24 cellular contexts compared by ENCODE assay signal in genomic region chr10:132163826-132164515, GRCh38. TPM values are rescaled to one million over a fixed set of nuclear protein-coding genes. Genes with fewer than 3 reads are reported as not detected.
A peak's percentile ranks its signal among the peaks of the same experiment; 100 is the strongest.
DNase-seq lines count a peak whose midpoint lies in the region; ATAC-seq and TF ChIP-seq lines count a peak whose summit lies in the region.
"Had no signal": no experiment of that assay in that cellular context is flagged by ENCODE, and none has a peak within 500 bp of the region (broad histone marks: within the 10 kb centered on the region; RNA-seq: fewer than 3 reads in every experiment).

No MANE protein-coding gene starts in this region.

- peaks cover 2% of the 10 kb centered on the region for H3K36me3 Mint-ChIP-seq in activated naive CD4-positive, alpha-beta T cell treated with anti-CD3 and anti-CD28 coated beads, Interleukin-2, amount 10 ng/mL, durations not matched to agents 7 days and 5 days
- H3K36me3 Mint-ChIP-seq in CD4-positive, alpha-beta memory T cell = no peaks in the 10 kb centered on the region
- no peaks in the 10 kb centered on the region for H3K36me3 Mint-ChIP-seq in brain
- H3K36me3 Mint-ChIP-seq in naive thymus-derived CD8-positive, alpha-beta T cell = no peaks in the 10 kb centered on the region
- H3K36me3 Mint-ChIP-seq: activated naive CD4-positive, alpha-beta T cell treated with anti-CD3 and anti-CD28 coated beads, Interleukin-2, amount 50 U/mL, for 24 hours had no signal

- H3K27me3 ChIP-seq in CD4-positive, alpha-beta memory T cell (ENCODE audit: insufficient read depth, low read length) = no peaks in the 10 kb centered on the region
- H3K27me3 ChIP-seq: esophagus muscularis mucosa, pancreas, upper lobe of left lung had no signal

- no peak overlapping the region for H3K4me3 ChIP-seq in CD4-positive, alpha-beta memory T cell (ENCODE audit: low read length in 2 of 2)
- H3K4me3 ChIP-seq: esophagus muscularis mucosa, pancreas, upper lobe of left lung had no signal

- peak overlapping the region; percentile 3 for H3K27ac Mint-ChIP-seq in activated naive CD4-positive, alpha-beta T cell treated with anti-CD3 and anti-CD28 coated beads, Interleukin-2, amount 10 ng/mL, durations not matched to agents 7 days and 5 days
- H3K27ac Mint-ChIP-seq in CD4-positive, alpha-beta memory T cell = peak overlapping the region; percentile 2 to 96 (median 81)
- peak overlapping the region in 3 of 5 experiments; percentile 51 to 61 (median 55) for H3K27ac Mint-ChIP-seq in brain
- peak overlapping the region in 7 of 10 donors; percentile 2 to 84 (median 59) for H3K27ac Mint-ChIP-seq in naive thymus-derived CD8-positive, alpha-beta T cell
- H3K27ac Mint-ChIP-seq: nephron progenitor cell; stimulated activated effector memory CD8-positive, alpha-beta T cell treated with anti-CD3 and anti-CD28 coated beads, Interleukin-12 subunit alpha, Interleukin-12 subunit beta, amount 100 ng/mL, for 72 hours had no signal

- peaks cover 25% of the 10 kb centered on the region for H3K4me1 ChIP-seq in CD4-positive, alpha-beta memory T cell (ENCODE audit: insufficient read depth, low read length)

- CTCF ChIA-PET in activated naive CD4-positive, alpha-beta T cell treated with anti-CD3 and anti-CD28 coated beads, Interleukin-2, amount 10 ng/mL, durations not matched to agents 7 days and 5 days (lab: Charles Lee) = no interaction called here
- CTCF ChIA-PET in CD4-positive, alpha-beta memory T cell (lab: Charles Lee; ENCODE audit: partially characterized antibody) = no interaction called here

- no peak for TF ChIP-seq CTCF in brain (conservative IDR thresholded peaks at IDR 0.05)

- peaks cover 33% of the 10 kb centered on the region for H3K4me1 Mint-ChIP-seq in activated naive CD4-positive, alpha-beta T cell treated with anti-CD3 and anti-CD28 coated beads, Interleukin-2, amount 10 ng/mL, durations not matched to agents 7 days and 5 days
- peaks cover 15 to 42% (median 29%) of the 10 kb centered on the region in 4 donors for H3K4me1 Mint-ChIP-seq in CD4-positive, alpha-beta memory T cell
- H3K4me1 Mint-ChIP-seq in brain = peaks cover 49% of the 10 kb centered on the region
- peaks cover 12 to 36% (median 20%) of the 10 kb centered on the region in 4 donors for H3K4me1 Mint-ChIP-seq in naive thymus-derived CD8-positive, alpha-beta T cell

- no peak overlapping the region for H3K27ac ChIP-seq in CD4-positive, alpha-beta memory T cell (ENCODE audit: low read depth, low read length)
- H3K27ac ChIP-seq: esophagus muscularis mucosa, pancreas, RWPE1, upper lobe of left lung had no signal

- DNase-seq in activated naive CD4-positive, alpha-beta T cell treated with anti-CD3 and anti-CD28 coated beads, Interleukin-2, amount 10 ng/mL, durations not matched to agents 7 days and 5 days = no peak
- no peak for DNase-seq in activated naive CD4-positive, alpha-beta T cell (lab: John Stamatoyannopoulos, UW)
- DNase-seq in CD4-positive, alpha-beta memory T cell = no peak
- DNase-seq in naive thymus-derived CD8-positive, alpha-beta T cell = no peak
- DNase-seq in kidney tubule cell (ENCODE audit: low spot score) = no peak
- DNase-seq in NCI-H446 treated with DMSO at 0.1 percent for 48 hours (lab: John Stamatoyannopoulos, UW) = no peak
- no peak for DNase-seq in EL
- DNase-seq: activated T-cell treated with anti-CD3 and anti-CD28 coated beads, Interleukin-2, amount 50 U/mL, for 4 hours; cortex of kidney; DMS79 treated with DMSO at 0.1 percent for 48 hours; foreskin melanocyte; hippocampal formation; Kasumi-1 had no signal

- peaks cover 6% of the 10 kb centered on the region for H3K27me3 Mint-ChIP-seq in activated naive CD4-positive, alpha-beta T cell treated with anti-CD3 and anti-CD28 coated beads, Interleukin-2, amount 10 ng/mL, durations not matched to agents 7 days and 5 days
- no peaks in the 10 kb centered on the region for H3K27me3 Mint-ChIP-seq in CD4-positive, alpha-beta memory T cell
- H3K27me3 Mint-ChIP-seq in brain = no peaks in the 10 kb centered on the region
- peaks cover 0 to 2% (median 0%) of the 10 kb centered on the region in 5 donors for H3K27me3 Mint-ChIP-seq in naive thymus-derived CD8-positive, alpha-beta T cell
- H3K27me3 Mint-ChIP-seq: activated naive CD4-positive, alpha-beta T cell treated with anti-CD3 and anti-CD28 coated beads, Interleukin-2, amount 50 U/mL, for 24 hours had no signal

- intact Hi-C loops in CD4-positive, alpha-beta memory T cell (cut with micrococcal nuclease) = loop anchor here (2.0 kb wide), 1 partner anchor 21 kb away; no protein-coding TSS in a partner anchor

- no peaks in the 10 kb centered on the region for H3K36me3 ChIP-seq in CD4-positive, alpha-beta memory T cell (ENCODE audit: insufficient read depth, low read length)
- H3K36me3 ChIP-seq: pancreas, upper lobe of left lung had no signal

- ATAC-seq in naive thymus-derived CD8-positive, alpha-beta T cell = no peak

- H3K9me3 Mint-ChIP-seq in activated naive CD4-positive, alpha-beta T cell treated with anti-CD3 and anti-CD28 coated beads, Interleukin-2, amount 10 ng/mL, durations not matched to agents 7 days and 5 days = peaks cover 2% of the 10 kb centered on the region
- H3K9me3 Mint-ChIP-seq in CD4-positive, alpha-beta memory T cell = peaks cover 0 to 9% (median 0%) of the 10 kb centered on the region in 8 donors
- peaks cover 0 to 2% (median 0%) of the 10 kb centered on the region in 5 experiments for H3K9me3 Mint-ChIP-seq in brain
- peaks cover 0 to 23% (median 0%) of the 10 kb centered on the region in 9 donors for H3K9me3 Mint-ChIP-seq in naive thymus-derived CD8-positive, alpha-beta T cell
- H3K9me3 Mint-ChIP-seq: activated naive CD4-positive, alpha-beta T cell treated with anti-CD3 and anti-CD28 coated beads, Interleukin-2, amount 50 U/mL, for 24 hours; activated T-cell treated with anti-CD3 and anti-CD28 coated beads, Interleukin-2, amount 50 U/mL, for 4 hours; nephron progenitor cell; stimulated activated effector memory CD8-positive, alpha-beta T cell treated with anti-CD3 and anti-CD28 coated beads, Interleukin-12 subunit alpha, Interleukin-12 subunit beta, amount 100 ng/mL, for 72 hours had no signal

- H3K9me3 ChIP-seq in CD4-positive, alpha-beta memory T cell (ENCODE audit: control insufficient read depth in 1 of 2, low read length in 2 of 2) = no peaks in the 10 kb centered on the region
- H3K9me3 ChIP-seq: esophagus muscularis mucosa, pancreas, SK-N-SH, upper lobe of left lung had no signal

- H3K4me3 Mint-ChIP-seq in activated naive CD4-positive, alpha-beta T cell treated with anti-CD3 and anti-CD28 coated beads, Interleukin-2, amount 10 ng/mL, durations not matched to agents 7 days and 5 days = no peak overlapping the region
- H3K4me3 Mint-ChIP-seq in CD4-positive, alpha-beta memory T cell = peak overlapping the region in 1 of 8 donors; percentile 54
- H3K4me3 Mint-ChIP-seq in brain = no peak overlapping the region
- H3K4me3 Mint-ChIP-seq in naive thymus-derived CD8-positive, alpha-beta T cell = peak overlapping the region in 2 of 10 donors; percentile 11 to 35
- H3K4me3 Mint-ChIP-seq: activated naive CD4-positive, alpha-beta T cell treated with anti-CD3 and anti-CD28 coated beads, Interleukin-2, amount 50 U/mL, for 24 hours; activated T-cell treated with anti-CD3 and anti-CD28 coated beads, Interleukin-2, amount 50 U/mL, for 4 hours; nephron progenitor cell; stimulated activated effector memory CD8-positive, alpha-beta T cell treated with anti-CD3 and anti-CD28 coated beads, Interleukin-12 subunit alpha, Interleukin-12 subunit beta, amount 100 ng/mL, for 72 hours had no signal

- POLR2A ChIA-PET in CD4-positive, alpha-beta memory T cell (lab: Charles Lee; ENCODE audit: partially characterized antibody) = no interaction called here
- POLR2A ChIA-PET in naive thymus-derived CD8-positive, alpha-beta T cell (lab: Charles Lee) = no interaction called here

RNA-seq across cellular contexts. Expression of gene DPYSL4, which starts 22.8 kb away (rescaled TPM):
- 1 to 10 TPM in 1 of 2 experiments, under 1 TPM in 1; 0.58 to 1.8 TPM for total RNA-seq in CD4-positive, alpha-beta memory T cell
- polyA plus RNA-seq in CD4-positive, alpha-beta memory T cell = under 1 TPM; 0.21 to 0.24 TPM
- polyA plus RNA-seq in brain (ENCODE audit: insufficient read depth, low read depth, low replicate concordance) = 116 TPM
- 1 to 10 TPM; 1.2 to 1.3 TPM for total RNA-seq in naive thymus-derived CD8-positive, alpha-beta T cell
- polyA plus RNA-seq in naive thymus-derived CD8-positive, alpha-beta T cell = 10 to 100 TPM in 1 of 3 donors, under 1 TPM in 1, not detected in 1; 0.31 to 11.2 TPM
- total RNA-seq: Calu3, OCI-LY7 had no signal

Comparison
In these comparisons a context has a peak if more than half of its experiments do, and no peak if none do; other contexts are left out.
1. H3K27ac Mint-ChIP-seq: peak in every context shown above with its lines; median percentile 81 in CD4-positive, alpha-beta memory T cell; 59 in naive thymus-derived CD8-positive, alpha-beta T cell; 55 in brain; 3 in activated naive CD4-positive, alpha-beta T cell treated with anti-CD3 and anti-CD28 coated beads, Interleukin-2, amount 10 ng/mL, durations not matched to agents 7 days and 5 days.